Comparison of ENCODE assay signal across 1 cellular context in genomic region chr6:151027295-151027747, GRCh38.
TF ChIP-seq lines count a peak whose summit lies in the region.

No MANE protein-coding gene starts in this region.

TF ChIP-seq in WTC11, 78 proteins besides CTCF, POLR2A, EP300 and RAD21 (continued from another document):
- TF ChIP-seq ERG (CRISPR knock-in tag; IDR thresholded peaks at IDR 0.05), result no peak
- no peak for TF ChIP-seq STAT6 (CRISPR knock-in tag; conservative IDR thresholded peaks at IDR 0.05; ENCODE audit: low read depth)
- TF ChIP-seq USF2 (CRISPR knock-in tag; IDR thresholded peaks at IDR 0.05), result no peak
- no peak for TF ChIP-seq ETV6 (CRISPR knock-in tag; IDR thresholded peaks at IDR 0.05)
- TF ChIP-seq JAZF1 (CRISPR knock-in tag; IDR thresholded peaks at IDR 0.05), result no peak
- no peak for TF ChIP-seq NFE2L1 (CRISPR knock-in tag; IDR thresholded peaks at IDR 0.05)
- no peak for TF ChIP-seq EMX1 (CRISPR knock-in tag; IDR thresholded peaks at IDR 0.05)
- TF ChIP-seq E2F4 (CRISPR knock-in tag; IDR thresholded peaks at IDR 0.05; ENCODE audit: borderline replicate concordance, low read depth), result no peak
- TF ChIP-seq ZNF219 (CRISPR knock-in tag; IDR thresholded peaks at IDR 0.05; ENCODE audit: borderline replicate concordance), result no peak
- TF ChIP-seq AFF4 (CRISPR knock-in tag; IDR thresholded peaks at IDR 0.05; ENCODE audit: borderline replicate concordance), result no peak
